18 cellular contexts compared by ENCODE assay signal in genomic region chr2:156826342-156826933, GRCh38.
A peak's percentile ranks its signal among the peaks of the same experiment; 100 is the strongest.
DNase-seq lines count a peak whose midpoint lies in the region; ATAC-seq, FAIRE-seq and TF ChIP-seq lines count a peak whose summit lies in the region.
"Had no signal": no experiment of that assay in that cellular context is flagged by ENCODE, and none has a peak within 500 bp of the region (broad histone marks: within the 10 kb centered on the region; RNA-seq: fewer than 3 reads in every experiment).

No MANE protein-coding gene starts in this region.

- TF ChIP-seq POLR2A in body of pancreas (IDR thresholded peaks at IDR 0.05) (no peak), GM12891 (IDR thresholded peaks at IDR 0.05; ENCODE audit: low read depth, low read length) (no peak)

- 0 out of 4 replicates have a peak, but pooled peaks of 1 of the 2 experiments have one; percentile 8 for TF ChIP-seq EP300 in SK-N-SH (IDR thresholded peaks at IDR 0.05; ENCODE audit: borderline replicate concordance in 1 of 2, low read depth in 1 of 2, low read length in 1 of 2)

- H3K36me3 ChIP-seq in SK-N-SH (replicated peaks in 1 of 2; ENCODE audit: control insufficient read depth in 1 of 2, insufficient read depth in 2 of 2, low read length in 1 of 2) (no peaks in the 10 kb centered on the region), body of pancreas (replicated peaks in 1 of 2; ENCODE audit: insufficient read depth in 1 of 2, low read depth in 2 of 2) (no peaks in the 10 kb centered on the region)
- H3K36me3 ChIP-seq: lower lobe of right lung had no signal

- no peaks in the 10 kb centered on the region for H3K4me1 Mint-ChIP-seq in activated T-helper 17 cell treated with anti-CD3 and anti-CD28 coated beads, Interleukin-2, amount 50 U/mL, for 72 hours
- H3K4me1 Mint-ChIP-seq: T-helper 17 cell had no signal

- ATAC-seq in SK-N-SH treated with all-trans-retinoic acid at 6 μM for 48 hours (no peak), body of pancreas (peak; percentile 4)
- ATAC-seq in activated T-helper 17 cell treated with anti-CD3 and anti-CD28 coated beads, Interleukin-2, amount 50 U/mL, for 72 hours (replicated peaks): no peak
- ATAC-seq: lower lobe of right lung, T-helper 17 cell had no signal

- no peak for TF ChIP-seq RAD21 in SK-N-SH (IDR thresholded peaks at IDR 0.05; ENCODE audit: low read length)

- peaks cover 4% of the 10 kb centered on the region for H3K27me3 Mint-ChIP-seq in activated T-helper 17 cell treated with anti-CD3 and anti-CD28 coated beads, Interleukin-2, amount 50 U/mL, for 72 hours
- H3K27me3 Mint-ChIP-seq: T-helper 17 cell had no signal

- TF ChIP-seq CTCF in SK-N-SH (IDR thresholded peaks at IDR 0.05) (no peak), body of pancreas (IDR thresholded peaks at IDR 0.05) (no peak)

- H3K4me2 ChIP-seq in SK-N-SH: peak overlapping the region; percentile 37; the same call in 1 of the 2 replicates

- H3K27me3 ChIP-seq in SK-N-SH (ENCODE audit: insufficient read depth) (no peaks in the 10 kb centered on the region), body of pancreas (no peaks in the 10 kb centered on the region)
- H3K27me3 ChIP-seq: testis had no signal

- DNase-seq in SK-N-SH (no peak), body of pancreas (peak in 1 of 4 donors; percentile 13), glomerular visceral epithelial cell (ENCODE audit: extremely low spot score) (peak; percentile 22), stromal cell of bone marrow (ENCODE audit: low read depth) (peak; percentile 53), SHP77 treated with DMSO at 0.1 percent for 48 hours (lab: John Stamatoyannopoulos, UW) (no peak), GM12891 (ENCODE audit: insufficient read length, low spot score) (no peak)
- DNase-seq: 8988T; activated CD4-positive, alpha-beta T cell treated with anti-CD3 and anti-CD28 coated beads for 4 hours; anterior cingulate cortex; effector memory CD4-positive, alpha-beta T cell; lower lobe of right lung; NCI-H1417 treated with DMSO at 0.1 percent for 48 hours; NCI-H526 treated with DMSO at 0.1 percent for 48 hours; T-helper 17 cell; testis had no signal

- H4K20me1 ChIP-seq in SK-N-SH (ENCODE audit: insufficient read depth): no peaks in the 10 kb centered on the region

- CTCF ChIA-PET in SK-N-SH (lab: Yijun Ruan, JAX): no interaction called here

- POLR2A ChIA-PET in SK-N-SH (lab: Yijun Ruan, JAX): no interaction called here

- H3K27ac ChIP-seq in SK-N-SH (ENCODE audit: low read depth in 2 of 2, low read length in 1 of 2): no peak overlapping the region
- no peak overlapping the region for H3K27ac ChIP-seq in body of pancreas
- H3K27ac ChIP-seq: lower lobe of right lung, testis had no signal

- H3K4me3 ChIP-seq in SK-N-SH (ENCODE audit: low read depth in 2 of 2, low read length in 1 of 2): no peak overlapping the region
- H3K4me3 ChIP-seq in body of pancreas: no peak overlapping the region
- H3K4me3 ChIP-seq: lower lobe of right lung, testis had no signal

- H2AFZ ChIP-seq in SK-N-SH (ENCODE audit: low read depth): no peak overlapping the region

- H3K27ac Mint-ChIP-seq in activated T-helper 17 cell treated with anti-CD3 and anti-CD28 coated beads, Interleukin-2, amount 50 U/mL, for 72 hours: no peak overlapping the region
- H3K27ac Mint-ChIP-seq: T-helper 17 cell had no signal

- H3K4me1 ChIP-seq in SK-N-SH (ENCODE audit: control insufficient read depth in 1 of 2, insufficient read depth in 2 of 2, low read depth in 1 of 2, low read length in 1 of 2) (no peaks in the 10 kb centered on the region), body of pancreas (no peaks in the 10 kb centered on the region)
- H3K4me1 ChIP-seq: lower lobe of right lung, testis had no signal

- H3K9me2 ChIP-seq in SK-N-SH: no peaks in the 10 kb centered on the region

- intact Hi-C loops in body of pancreas (cut with DNase I): no loop called here

- H3F3A ChIP-seq in SK-N-SH (replicated peaks; ENCODE audit: insufficient read depth): peaks cover 7% of the 10 kb centered on the region

- H3K9me3 ChIP-seq in SK-N-SH (0 out of 2 replicates have a peak, but pooled peaks cover 4% of the 10 kb centered on the region), body of pancreas (no peaks in the 10 kb centered on the region)
- H3K9me3 ChIP-seq: lower lobe of right lung, testis had no signal

- H3K9ac ChIP-seq in SK-N-SH: no peak overlapping the region

- no peak overlapping the region for H3K4me3 Mint-ChIP-seq in activated T-helper 17 cell treated with anti-CD3 and anti-CD28 coated beads, Interleukin-2, amount 50 U/mL, for 72 hours
- H3K4me3 Mint-ChIP-seq: neural crest cell, T-helper 17 cell had no signal

- peaks cover 13% of the 10 kb centered on the region for H3K9me3 Mint-ChIP-seq in activated T-helper 17 cell treated with anti-CD3 and anti-CD28 coated beads, Interleukin-2, amount 50 U/mL, for 72 hours

- H3K36me3 Mint-ChIP-seq in activated T-helper 17 cell treated with anti-CD3 and anti-CD28 coated beads, Interleukin-2, amount 50 U/mL, for 72 hours (ENCODE audit: low read depth): no peaks in the 10 kb centered on the region

- 49% methylated on average over 2 of the region's 2 CpGs for WGBS in SK-N-SH (ENCODE audit: low lambda C conversion rate)
- WGBS in body of pancreas, 2 donors: 76 to 86% methylated on average over 2 of the region's 2 CpGs

- FAIRE-seq in GM12891 (lab: Jason Lieb, UNC): no peak

- H3K79me2 ChIP-seq in SK-N-SH (ENCODE audit: insufficient read depth): no peaks in the 10 kb centered on the region

TF ChIP-seq in SK-N-SH, 30 proteins besides CTCF, POLR2A, EP300 and RAD21 (continues in another document):
- no peak for TF ChIP-seq ELF1 (IDR thresholded peaks at IDR 0.05)
- TF ChIP-seq MAX (IDR thresholded peaks at IDR 0.05; ENCODE audit: low read depth): 0 out of 2 replicates have a peak, but pooled peaks have one; percentile 31
- TF ChIP-seq USF2 (IDR thresholded peaks at IDR 0.05; ENCODE audit: borderline replicate concordance, low read depth, low read length): no peak
- TF ChIP-seq MXI1 (IDR thresholded peaks at IDR 0.05; ENCODE audit: low read depth, low read length): no peak
- no peak for TF ChIP-seq TEAD4 (IDR thresholded peaks at IDR 0.05; ENCODE audit: borderline replicate concordance, insufficient read depth)
- no peak for TF ChIP-seq RCOR1 (IDR thresholded peaks at IDR 0.05; ENCODE audit: low read length)
- peak; percentile 52; the same call in 1 of the 2 replicates for TF ChIP-seq FOSL2 (IDR thresholded peaks at IDR 0.05; ENCODE audit: borderline replicate concordance, low read depth)

TF ChIP-seq in SK-N-SH treated with all-trans-retinoic acid at 6 μM for 48 hours, 23 proteins besides CTCF, POLR2A, EP300 and RAD21:
- TF ChIP-seq PATZ1 (CRISPR knock-in tag; IDR thresholded peaks at IDR 0.05; ENCODE audit: borderline replicate concordance): no peak
- TF ChIP-seq BACH2 (CRISPR knock-in tag; IDR thresholded peaks at IDR 0.05; ENCODE audit: borderline replicate concordance): no peak
- no peak for TF ChIP-seq ARNTL (CRISPR knock-in tag; IDR thresholded peaks at IDR 0.05; ENCODE audit: borderline replicate concordance, low read depth)
- no peak for TF ChIP-seq ZNF565 (CRISPR knock-in tag; conservative IDR thresholded peaks at IDR 0.05; ENCODE audit: low read depth)
- no peak for TF ChIP-seq ZNF8 (CRISPR knock-in tag; IDR thresholded peaks at IDR 0.05)
- TF ChIP-seq TOX (CRISPR knock-in tag; IDR thresholded peaks at IDR 0.05; ENCODE audit: borderline replicate concordance): no peak
TF ChIP-seq in SK-N-SH treated with all-trans-retinoic acid at 6 μM for 48 hours: peak in this region for 0.

TF ChIP-seq in GM12891, 5 proteins besides CTCF, POLR2A, EP300 and RAD21:
- TF ChIP-seq POLR2AphosphoS5 (IDR thresholded peaks at IDR 0.05; ENCODE audit: low read depth, low read length): no peak
- no peak for TF ChIP-seq SPI1 (IDR thresholded peaks at IDR 0.05; ENCODE audit: low read depth, low read length)
- TF ChIP-seq PAX5 (IDR thresholded peaks at IDR 0.05; ENCODE audit: insufficient read depth, low read length, severe bottlenecking): no peak
- no peak for TF ChIP-seq TAF1 (IDR thresholded peaks at IDR 0.05; ENCODE audit: low read depth, low read length)
- no peak for TF ChIP-seq POU2F2 (IDR thresholded peaks at IDR 0.05; ENCODE audit: low read depth, low read length)

Comparison
In these comparisons a context has a peak if more than half of its experiments do, and no peak if none do; other contexts are left out.
1. DNase-seq: peak in glomerular visceral epithelial cell (single experiment) and stromal cell of bone marrow (single experiment); none in SK-N-SH (single experiment), SHP77 treated with DMSO at 0.1 percent for 48 hours (single experiment) and GM12891 (single experiment).